Comparison of ENCODE assay signal across 1 cellular context in genomic region chr5:126597156-126597555, GRCh38.
TF ChIP-seq lines count a peak whose summit lies in the region.

No MANE protein-coding gene starts in this region.

TF ChIP-seq in H1, 55 proteins besides CTCF, POLR2A, EP300 and RAD21:
- TF ChIP-seq MAX (IDR thresholded peaks at IDR 0.05) (no peak), ATF3 (IDR thresholded peaks at IDR 0.05; ENCODE audit: insufficient read depth, low read depth, low read length) (no peak), GTF2F1 (IDR thresholded peaks at IDR 0.05; ENCODE audit: borderline replicate concordance, low read depth, low read length) (no peak), CHD7 (IDR thresholded peaks at IDR 0.05; ENCODE audit: insufficient replicate concordance, low read length) (no peak), FOSL1 (IDR thresholded peaks at IDR 0.05; ENCODE audit: insufficient read depth, low read depth, low read length) (no peak)
